ENCODE assay signal across 6 cellular contexts in genomic region chrY:17876767-17877166, GRCh38. TPM values are rescaled to one million over a fixed set of nuclear protein-coding genes. Genes with fewer than 3 reads are reported as not detected.
"Had no signal": no experiment of that assay in that cellular context is flagged by ENCODE, and none has a peak within 500 bp of the region (broad histone marks: within the 10 kb centered on the region; RNA-seq: fewer than 3 reads in every experiment).

No MANE protein-coding gene starts in this region.

RNA-seq across cellular contexts. Expression of gene CDY2B, which starts 3.3 kb away (rescaled TPM):
- total RNA-seq: HepG2, HT-29, HT1080, IMR-90, K562 had no signal
- polyA plus RNA-seq: HepG2, IgD-negative memory B cell, IMR-90, K562 had no signal
